1 cellular context compared by ENCODE assay signal in genomic region chr15:56957812-56958406, GRCh38.
TF ChIP-seq lines count a peak whose summit lies in the region.

No MANE protein-coding gene starts in this region.

TF ChIP-seq in SK-N-SH, 30 proteins besides CTCF, POLR2A, EP300 and RAD21 (continued from another document):
- TF ChIP-seq SMC3 (IDR thresholded peaks at IDR 0.05; ENCODE audit: low read depth, low read length) (no peak), TAF1 (IDR thresholded peaks at IDR 0.05; ENCODE audit: borderline replicate concordance, low read depth, low read length) (no peak), SIN3A (IDR thresholded peaks at IDR 0.05; ENCODE audit: borderline replicate concordance, low read depth, low read length) (no peak), USF1 (IDR thresholded peaks at IDR 0.05; ENCODE audit: borderline replicate concordance, low read depth) (no peak), RXRA (IDR thresholded peaks at IDR 0.05; ENCODE audit: borderline replicate concordance, low read depth) (no peak), FOXM1 (IDR thresholded peaks at IDR 0.05; ENCODE audit: low read depth) (no peak)
